21 cellular contexts compared by ENCODE assay signal in the genomic region with DNA sequence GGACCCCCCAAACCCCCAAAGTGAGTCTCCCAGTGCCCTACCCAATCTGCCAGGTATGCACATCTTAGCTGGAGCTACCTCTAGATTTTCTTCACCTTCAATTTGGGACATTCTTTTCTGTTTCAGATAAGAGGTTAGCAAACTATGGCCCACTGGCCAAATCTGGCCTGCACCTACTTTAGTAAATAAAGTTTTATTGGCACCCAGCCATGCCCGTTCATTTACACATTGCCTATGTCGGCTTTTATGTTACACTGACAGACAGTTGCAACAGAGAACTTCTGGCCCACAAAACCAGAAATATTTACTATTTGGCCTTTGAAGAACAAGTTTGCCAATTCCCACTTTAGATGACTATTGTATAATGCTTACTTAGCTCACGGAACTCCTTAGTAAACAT.
"Had no signal": no experiment of that assay in that cellular context is flagged by ENCODE, and none has a peak within 500 bp of the region (broad histone marks: within the 10 kb centered on the region; RNA-seq: fewer than 3 reads in every experiment).

No MANE protein-coding gene starts in this region.

- H3K27me3 ChIP-seq: transverse colon had no signal

- H3K4me3 ChIP-seq: heart left ventricle, lung, prostate gland, skin epidermis, thoracic aorta, transverse colon had no signal

- H3K36me3 ChIP-seq: heart left ventricle, prostate gland, thoracic aorta, transverse colon had no signal

- H3K27ac ChIP-seq: parathyroid adenoma, prostate gland, thoracic aorta had no signal

- H3K4me1 ChIP-seq: parathyroid adenoma, prostate gland had no signal

- ATAC-seq: effector memory CD8-positive, alpha-beta T cell; heart left ventricle; natural killer cell treated with Interleukin-12 subunit alpha and Interleukin-12 subunit beta and Interleukin-15 and Interleukin-18, amount 100 ng/mL, for 72 hours; sciatic nerve; stimulated activated naive B cell treated with anti-CD40 and anti-IgM and Interleukin-4, amounts not matched to agents 10 μg/mL and 1 μg/mL and 100 μg/mL, for 72 hours; stimulated activated naive CD8-positive, alpha-beta T cell treated with anti-CD3 and anti-CD28 coated beads, Interleukin-15, amount 100 ng/mL, for 72 hours had no signal

- H3K9ac ChIP-seq: parathyroid adenoma had no signal

- DNase-seq: effector memory CD8-positive, alpha-beta T cell; foreskin melanocyte; heart left ventricle; hippocampal formation; mesenchymal stem cell; midbrain; occipital lobe; retina; stimulated activated CD4-positive, alpha-beta T cell treated with anti-CD3 and anti-CD28 coated beads, Interleukin-2, amount 100 ng/mL, for 24 hours; stimulated activated CD4-positive, alpha-beta T cell treated with anti-CD3 and anti-CD28 coated beads, Interleukin-4, amount 100 ng/mL, for 4 hours; stimulated activated naive B cell treated with anti-CD40 and anti-IgM and Interleukin-4, amounts not matched to agents 10 μg/mL and 1 μg/mL and 100 μg/mL, for 72 hours; stimulated activated naive CD8-positive, alpha-beta T cell treated with anti-CD3 and anti-CD28 coated beads, Interleukin-15, amount 100 ng/mL, for 72 hours; substantia nigra; transverse colon had no signal

- H3K9me3 ChIP-seq: prostate gland, thoracic aorta, transverse colon had no signal
